Comparison of ENCODE assay signal across 15 cellular contexts in the genomic region with DNA sequence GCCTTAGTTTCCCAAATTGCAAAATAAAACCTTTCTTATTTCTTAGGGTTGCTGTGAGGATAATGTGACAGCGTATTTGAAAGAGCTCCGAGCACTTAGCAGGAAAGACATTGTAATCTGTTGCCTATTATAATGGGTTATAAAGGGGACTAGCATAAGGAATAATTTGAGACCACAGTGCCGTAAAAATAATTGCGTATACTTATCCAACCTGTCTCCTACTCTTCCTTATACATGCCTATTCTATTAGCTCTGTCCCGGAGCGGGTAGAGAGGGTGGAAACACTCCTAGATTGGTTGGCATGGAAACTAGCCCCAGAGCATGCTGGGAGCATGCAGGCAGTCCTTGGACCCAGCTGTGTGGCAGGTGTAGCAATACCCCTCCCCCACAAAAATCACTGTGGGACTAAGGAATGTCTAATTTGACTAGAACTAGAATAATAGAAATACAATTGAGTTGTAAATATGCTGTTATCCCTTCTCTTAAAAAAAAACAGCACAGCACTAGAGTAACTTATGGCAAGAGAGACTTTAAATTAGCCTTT.
DNase-seq lines count a peak whose midpoint lies in the region; ATAC-seq and TF ChIP-seq lines count a peak whose summit lies in the region.
"Had no signal": no experiment of that assay in that cellular context is flagged by ENCODE, and none has a peak within 500 bp of the region (broad histone marks: within the 10 kb centered on the region; RNA-seq: fewer than 3 reads in every experiment).

No MANE protein-coding gene starts in this region.

- 54 to 63% methylated on average over 6 of the region's 6 CpGs for WGBS in testis, 2 donors

- no peak for TF ChIP-seq POLR2A in testis (IDR thresholded peaks at IDR 0.05)

- H3K27ac ChIP-seq in testis = no peak overlapping the region
- H3K27ac ChIP-seq: thyroid gland had no signal

- DNase-seq in NCI-H1417 (lab: John Stamatoyannopoulos, UW) (peak; percentile 45 to 93 (median 73)), NCI-H1417 treated with DMSO at 0.1 percent for 48 hours (lab: John Stamatoyannopoulos, UW) (no peak), NCI-H524 treated with DMSO at 0.1 percent for 48 hours (lab: John Stamatoyannopoulos, UW) (peak; percentile 91), iPS-NIHi11 (ENCODE audit: low spot score) (peak; percentile 38), testis (peak; percentile 44), cerebellar cortex (ENCODE audit: low spot score) (no peak), activated T-cell treated with anti-CD3 and anti-CD28 coated beads for 4 hours (no peak)
- DNase-seq: activated CD4-positive, alpha-beta T cell treated with anti-CD3 and anti-CD28 coated beads for 48 hours; effector CD4-positive, alpha-beta T cell; foreskin melanocyte; MM.1S; naive thymus-derived CD4-positive, alpha-beta T cell; OCI-M1 had no signal

- no peaks in the 10 kb centered on the region for H3K27me3 ChIP-seq in testis
- H3K27me3 ChIP-seq: thyroid gland had no signal

- intact Hi-C loops in testis (cut with DNase I; ENCODE audit: low total_unique reads) = no loop called here

- TF ChIP-seq CTCF in testis (IDR thresholded peaks at IDR 0.05) = no peak

- H3K4me1 ChIP-seq in testis = no peaks in the 10 kb centered on the region
- H3K4me1 ChIP-seq: thyroid gland had no signal

- no peaks in the 10 kb centered on the region for H3K36me3 ChIP-seq in testis (ENCODE audit: low read depth, missing control alignments)
- H3K36me3 ChIP-seq: thyroid gland had no signal

- H3K9me3 ChIP-seq in testis = no peaks in the 10 kb centered on the region
- H3K9me3 ChIP-seq: thyroid gland had no signal

- H3K4me3 ChIP-seq in testis = no peak overlapping the region
- H3K4me3 ChIP-seq: thyroid gland had no signal

- no peak for ATAC-seq in GM18873 (IDR thresholded peaks at IDR 0.05; ENCODE audit: low FRiP score, unreplicated experiment)
- ATAC-seq: naive thymus-derived CD4-positive, alpha-beta T cell had no signal

Comparison
In these comparisons a context has a peak if more than half of its experiments do, and no peak if none do; other contexts are left out.
1. DNase-seq: peak in NCI-H1417 (3 of 3), NCI-H524 treated with DMSO at 0.1 percent for 48 hours (single experiment), iPS-NIHi11 (single experiment) and testis (single experiment); none in NCI-H1417 treated with DMSO at 0.1 percent for 48 hours (single experiment), cerebellar cortex (single experiment) and activated T-cell treated with anti-CD3 and anti-CD28 coated beads for 4 hours (single experiment).